Comparison of ENCODE assay signal across 25 cellular contexts in genomic region chr2:140246058-140246457, GRCh38.
DNase-seq lines count a peak whose midpoint lies in the region; ATAC-seq, FAIRE-seq and TF ChIP-seq lines count a peak whose summit lies in the region.
"Had no signal": no experiment of that assay in that cellular context is flagged by ENCODE, and none has a peak within 500 bp of the region (broad histone marks: within the 10 kb centered on the region; RNA-seq: fewer than 3 reads in every experiment).

No MANE protein-coding gene starts in this region.

- H3K9ac ChIP-seq in HepG2 (ENCODE audit: insufficient read depth, low read depth, low read length), result no peak overlapping the region
- H3K9ac ChIP-seq in adipocyte (ENCODE audit: low read length), result peak overlapping the region; percentile 83
- H3K9ac ChIP-seq: BLaER1 had no signal

- no peak overlapping the region for H3K4me2 ChIP-seq in HepG2 (ENCODE audit: low read depth, low read length)
- H3K4me2 ChIP-seq: BLaER1 had no signal

- H3K36me3 ChIP-seq in HepG2 (replicated peaks in 1 of 2; ENCODE audit: control insufficient read depth in 1 of 2, insufficient read depth in 2 of 2, low read length in 2 of 2) (no peaks in the 10 kb centered on the region), right lobe of liver (no peaks in the 10 kb centered on the region), adipocyte (ENCODE audit: control insufficient read depth, insufficient read depth, low read length, severe bottlenecking) (no peaks in the 10 kb centered on the region), gastrocnemius medialis (no peaks in the 10 kb centered on the region)
- H3K36me3 ChIP-seq: BE2C, BLaER1 had no signal

- H3K27ac ChIP-seq in HepG2 (ENCODE audit: extremely low read length, insufficient read depth, low read length) (no peak overlapping the region), right lobe of liver (no peak overlapping the region), gastrocnemius medialis (peak overlapping the region in 2 of 4 donors; percentile 38 to 58)
- H3K27ac ChIP-seq: 22Rv1, BLaER1 had no signal

- WGBS in HepG2 (ENCODE audit: low lambda C conversion rate), result 2% methylated on average over 1 of the region's 1 CpG
- WGBS in right lobe of liver (ENCODE audit: insufficient coverage, low coverage, low lambda C conversion rate, missing lambda C conversion rate), result 50% methylated on average over 1 of the region's 1 CpG

- TF ChIP-seq EP300 in HepG2 (IDR thresholded peaks at IDR 0.05; ENCODE audit: low read depth in 2 of 2, low read length in 2 of 2) (no peak), HepG2 (CRISPR knock-in tag; IDR thresholded peaks at IDR 0.05; ENCODE audit: borderline replicate concordance) (no peak)

- H3K4me3 ChIP-seq in HepG2 (replicated peaks in 1 of 3; ENCODE audit: insufficient read depth in 1 of 3, low read depth in 2 of 3, low read length in 3 of 3) (no peak overlapping the region), right lobe of liver (no peak overlapping the region), adipocyte (ENCODE audit: low read length) (peak overlapping the region; percentile 78), gastrocnemius medialis (peak overlapping the region; percentile 1 to 46 (median 27))
- H3K4me3 ChIP-seq: BLaER1, GM12878 had no signal

- in situ Hi-C loops in HepG2 (cut with HindIII; ENCODE audit: extremely low pct_ligation_motif_present, low pct_unique_long_range_greater_than_20kb), result no loop called here
- in situ Hi-C loops in gastrocnemius medialis (cut with MboI; ENCODE audit: low sequenced_read_pairs in 4 of 4), result no loop called here

- no peaks in the 10 kb centered on the region; a peak in 1 of 5 replicates for H3K27me3 ChIP-seq in HepG2 (ENCODE audit: control insufficient read depth in 1 of 2, insufficient read depth in 2 of 2, low read length in 2 of 2)
- H3K27me3 ChIP-seq in right lobe of liver, result no peaks in the 10 kb centered on the region
- no peaks in the 10 kb centered on the region for H3K27me3 ChIP-seq in adipocyte (replicated peaks; ENCODE audit: control insufficient read depth, insufficient read depth, low read length)
- H3K27me3 ChIP-seq in gastrocnemius medialis, result no peaks in the 10 kb centered on the region
- H3K27me3 ChIP-seq: BE2C, BLaER1 had no signal

- TF ChIP-seq RAD21 in HepG2 (CRISPR knock-in tag; IDR thresholded peaks at IDR 0.05), result no peak

- intact Hi-C loops in HepG2 (cut with micrococcal nuclease; ENCODE audit: unreplicated experiment), result no loop called here
- intact Hi-C loops in right lobe of liver (cut with DNase I), result no loop called here
- intact Hi-C loops in gastrocnemius medialis (cut with DNase I; ENCODE audit: low total_unique reads), result no loop called here

- CTCF ChIA-PET in HepG2 (lab: Yijun Ruan, JAX; ENCODE audit: low intra/inter-chr PET ratio, low total read pairs), result no interaction called here

- no peak for DNase-seq in HepG2 (ENCODE audit: low spot score)
- DNase-seq in right lobe of liver, result no peak
- DNase-seq in adipocyte (ENCODE audit: low read depth), result no peak
- no peak for DNase-seq in gastrocnemius medialis
- no peak for DNase-seq in NCI-H748 (lab: John Stamatoyannopoulos, UW; ENCODE audit: unreplicated experiment)
- DNase-seq: ACHN; BE2C; CD4-positive, alpha-beta memory T cell; CD4-positive, CD25-positive, alpha-beta regulatory T cell; CD8-positive, alpha-beta memory T cell; COR-L47; DMS 273 treated with DMSO at 0.1 percent for 48 hours; DMS153; DMS53; DMS79; DND-41; EL; GDM1 had no signal

- no peaks in the 10 kb centered on the region for H4K20me1 ChIP-seq in HepG2 (ENCODE audit: insufficient read depth, low read length)
- H4K20me1 ChIP-seq: BLaER1 had no signal

- no peak for ATAC-seq in HepG2
- no peak for ATAC-seq in right lobe of liver
- ATAC-seq in gastrocnemius medialis, result no peak
- ATAC-seq in GM18868 (IDR thresholded peaks at IDR 0.05; ENCODE audit: unreplicated experiment), result no peak
- ATAC-seq: GM12878 had no signal

- POLR2A ChIA-PET in HepG2 (lab: Yijun Ruan, JAX), result no interaction called here

- no peak for FAIRE-seq in HepG2 (lab: Jason Lieb, UNC)
- FAIRE-seq: GM12878, GM12892, GM18507, GM19239 had no signal

- H3K4me1 ChIP-seq in HepG2 (ENCODE audit: insufficient read depth, low read length) (no peaks in the 10 kb centered on the region), right lobe of liver (no peaks in the 10 kb centered on the region), adipocyte (ENCODE audit: control insufficient read depth, insufficient read depth, low read length) (peaks cover 46% of the 10 kb centered on the region), gastrocnemius medialis (no peaks in the 10 kb centered on the region)
- H3K4me1 ChIP-seq: BE2C, BLaER1 had no signal

- no peaks in the 10 kb centered on the region for H3K79me2 ChIP-seq in HepG2 (ENCODE audit: insufficient read depth, low read length)

- H3K9me3 ChIP-seq in HepG2 (ENCODE audit: low read length) (no peaks in the 10 kb centered on the region), right lobe of liver (no peaks in the 10 kb centered on the region), adipocyte (ENCODE audit: control insufficient read depth, low read length) (no peaks in the 10 kb centered on the region), gastrocnemius medialis (no peaks in the 10 kb centered on the region)
- H3K9me3 ChIP-seq: BE2C, BLaER1 had no signal

- BruUV-seq in HepG2 (replicated peaks; lab: Mats Ljungman, UMichigan), result no TSS peak

- H2AFZ ChIP-seq in HepG2 (ENCODE audit: low read length), result no peak overlapping the region

- TF ChIP-seq POLR2A in HepG2 (IDR thresholded peaks at IDR 0.05; ENCODE audit: insufficient read depth in 1 of 2, low read depth in 2 of 2, low read length in 2 of 2) (no peak), right lobe of liver (IDR thresholded peaks at IDR 0.05) (no peak), gastrocnemius medialis (IDR thresholded peaks at IDR 0.05) (no peak)

- TF ChIP-seq CTCF in HepG2 (CRISPR knock-in tag; IDR thresholded peaks at IDR 0.05), result no peak
- no peak for TF ChIP-seq CTCF in right lobe of liver (IDR thresholded peaks at IDR 0.05)
- no peak for TF ChIP-seq CTCF in gastrocnemius medialis (IDR thresholded peaks at IDR 0.05 in 4 of 5, conservative IDR thresholded peaks at IDR 0.05 in 1 of 5)

TF ChIP-seq in HepG2, 621 proteins besides CTCF, POLR2A, EP300 and RAD21:
- no peak for TF ChIP-seq FOXK2 (IDR thresholded peaks at IDR 0.05)
- no peak for TF ChIP-seq ZNF235 (CRISPR knock-in tag; IDR thresholded peaks at IDR 0.05; ENCODE audit: borderline replicate concordance)
- TF ChIP-seq, protein P1, sequence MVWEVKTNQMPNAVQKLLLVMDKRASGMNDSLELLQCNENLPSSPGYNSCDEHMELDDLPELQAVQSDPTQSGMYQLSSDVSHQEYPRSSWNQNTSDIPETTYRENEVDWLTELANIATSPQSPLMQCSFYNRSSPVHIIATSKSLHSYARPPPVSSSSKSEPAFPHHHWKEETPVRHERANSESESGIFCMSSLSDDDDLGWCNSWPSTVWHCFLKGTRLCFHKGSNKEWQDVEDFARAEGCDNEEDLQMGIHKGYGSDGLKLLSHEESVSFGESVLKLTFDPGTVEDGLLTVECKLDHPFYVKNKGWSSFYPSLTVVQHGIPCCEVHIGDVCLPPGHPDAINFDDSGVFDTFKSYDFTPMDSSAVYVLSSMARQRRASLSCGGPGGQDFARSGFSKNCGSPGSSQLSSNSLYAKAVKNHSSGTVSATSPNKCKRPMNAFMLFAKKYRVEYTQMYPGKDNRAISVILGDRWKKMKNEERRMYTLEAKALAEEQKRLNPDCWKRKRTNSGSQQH (CRISPR knock-in tag; IDR thresholded peaks at IDR 0.05; ENCODE audit: low read depth), result no peak
- TF ChIP-seq MAFF (IDR thresholded peaks at IDR 0.05; ENCODE audit: low read depth, low read length), result peak; percentile 74
- TF ChIP-seq, protein P2, sequence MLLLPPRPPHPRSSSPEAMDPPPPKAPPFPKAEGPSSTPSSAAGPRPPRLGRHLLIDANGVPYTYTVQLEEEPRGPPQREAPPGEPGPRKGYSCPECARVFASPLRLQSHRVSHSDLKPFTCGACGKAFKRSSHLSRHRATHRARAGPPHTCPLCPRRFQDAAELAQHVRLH (CRISPR knock-in tag; IDR thresholded peaks at IDR 0.05; ENCODE audit: borderline replicate concordance, low read depth), result no peak
- TF ChIP-seq MAFK (conservative IDR thresholded peaks at IDR 0.05 in 1 of 2, IDR thresholded peaks at IDR 0.05 in 1 of 2; ENCODE audit: low read length in 2 of 2), result peak; percentile 77 to 88

Comparison
In these comparisons a context has a peak if more than half of its experiments do, and no peak if none do; other contexts are left out.
1. H3K4me3 ChIP-seq: peak in adipocyte (single experiment) and gastrocnemius medialis (4 of 4); none in HepG2 (0 of 3) and right lobe of liver (0 of 3).